In the genomic region with DNA sequence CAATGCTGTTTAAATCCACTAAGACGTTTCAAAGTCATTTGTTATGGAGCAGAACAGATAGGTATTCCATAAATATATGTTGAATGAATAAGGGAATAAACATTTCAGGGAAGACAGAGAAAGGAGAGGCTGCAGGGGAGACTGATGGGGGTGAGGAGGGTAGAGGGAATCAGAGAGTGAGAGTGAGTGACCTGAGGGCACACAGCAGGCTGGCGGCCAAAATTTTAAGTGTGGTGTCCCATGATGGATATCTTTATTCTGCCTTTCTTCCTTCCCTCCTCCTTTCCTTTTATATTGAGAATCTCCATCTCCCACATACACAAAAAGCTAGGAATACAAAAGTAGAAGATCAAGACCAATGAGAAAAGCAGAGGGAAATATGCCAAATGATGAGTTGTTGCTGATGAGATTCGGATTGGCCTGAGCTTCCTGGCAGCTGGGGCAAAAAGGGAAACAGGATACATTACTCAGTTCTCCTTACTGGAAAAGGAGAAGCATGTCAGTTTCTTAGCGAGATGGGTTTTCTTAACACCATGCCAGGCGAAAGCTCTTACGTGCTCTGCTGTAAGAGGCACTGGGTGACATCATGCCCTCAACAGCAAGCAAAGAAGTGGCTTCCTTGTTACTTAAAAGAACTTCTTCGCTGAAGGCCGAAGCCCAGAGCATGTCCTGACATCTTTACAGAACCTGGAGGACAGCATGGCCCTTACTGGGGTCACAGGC, we compare ENCODE assay signal across 19 cellular contexts. TPM values are rescaled to one million over a fixed set of nuclear protein-coding genes. Genes with fewer than 3 reads are reported as not detected.
A peak's percentile ranks its signal among the peaks of the same experiment; 100 is the strongest.
DNase-seq lines count a peak whose midpoint lies in the region; ATAC-seq and TF ChIP-seq lines count a peak whose summit lies in the region.
"Had no signal": no experiment of that assay in that cellular context is flagged by ENCODE, and none has a peak within 500 bp of the region (broad histone marks: within the 10 kb centered on the region; RNA-seq: fewer than 3 reads in every experiment).

No MANE protein-coding gene starts in this region.

- CTCF ChIA-PET in CD4-positive, alpha-beta memory T cell (lab: Charles Lee; ENCODE audit: partially characterized antibody): interaction anchor here (0.7 to 5.7 kb wide), 10 partner anchors 9 to 297 kb away, joined by 3 to 41 read pairs (median 6); partner anchors contain the start of gene CYTH4
- CTCF ChIA-PET in IMR-90 (lab: Yijun Ruan, JAX) (interaction anchor here (0.8 kb wide), 1 partner anchor 10 kb away, joined by 3 read pairs; no protein-coding TSS in a partner anchor), activated B cell treated with CpG ODN at 0.5 μM for 24 hours (lab: Charles Lee) (interaction anchor here (0.6 to 3.8 kb wide), 5 partner anchors 10 to 152 kb away, joined by 4 to 12 read pairs (median 4); no protein-coding TSS in a partner anchor)

- no peak overlapping the region for H3K27ac ChIP-seq in CD4-positive, alpha-beta memory T cell (ENCODE audit: low read depth, low read length)
- H3K27ac ChIP-seq in IMR-90 (ENCODE audit: insufficient read depth, low read length) (no peak overlapping the region), mesenchymal stem cell (ENCODE audit: low read length, poor library complexity, severe bottlenecking) (no peak overlapping the region)

- H2BK120ac ChIP-seq in IMR-90 (ENCODE audit: low read depth, low read length): peak overlapping the region; percentile 82
- H2BK120ac ChIP-seq in mesenchymal stem cell (ENCODE audit: low read depth, low read length): no peak overlapping the region

- dilution Hi-C loops in IMR-90 (cut with HindIII; ENCODE audit: low sequenced_read_pairs, unreplicated experiment): no loop called here

- peak overlapping the region; percentile 96 for H2BK20ac ChIP-seq in IMR-90 (ENCODE audit: low read depth, low read length)

- 74% methylated on average over 3 of the region's 8 CpGs; no CpG with 5 or more reads in 1 of the 2 experiments for WGBS in IMR-90 (ENCODE audit: extremely low coverage in 2 of 2, insufficient read length in 1 of 2), 2 experiments
- 83% methylated on average over 7 of the region's 8 CpGs for WGBS in mesenchymal stem cell

- H3K4me3 ChIP-seq in CD4-positive, alpha-beta memory T cell (ENCODE audit: low read length in 2 of 2): no peak overlapping the region
- no peak overlapping the region for H3K4me3 ChIP-seq in IMR-90 (ENCODE audit: insufficient read depth, low read depth, low read length)
- H3K4me3 ChIP-seq in mesenchymal stem cell (ENCODE audit: insufficient read depth in 1 of 2, low read depth in 1 of 2, low read length in 2 of 2): no peak overlapping the region
- H3K4me3 ChIP-seq: stomach had no signal

- H3K4me3 Mint-ChIP-seq in CD4-positive, alpha-beta memory T cell: no peak overlapping the region
- H3K4me3 Mint-ChIP-seq in activated B cell treated with CpG ODN at 0.5 μM for 24 hours: no peak overlapping the region
- H3K4me3 Mint-ChIP-seq: activated CD4-positive, alpha-beta memory T cell treated with anti-CD3 and anti-CD28 coated beads, Interleukin-2, amount 10 ng/mL, durations not matched to agents 7 days and 5 days; effector memory CD8-positive, alpha-beta T cell; T-helper 2 cell treated with Interferon-gamma antibody and Interleukin-4, amounts not matched to agents 5 μg/mL and 100 μg/mL, for 36 hours had no signal

- H3K18ac ChIP-seq in IMR-90 (ENCODE audit: low read depth, low read length) (peak overlapping the region; percentile 18; the same call in 1 of the 2 replicates), mesenchymal stem cell (ENCODE audit: low read depth in 1 of 2, low read length in 2 of 2) (no peak overlapping the region)

- no peak for DNase-seq in CD4-positive, alpha-beta memory T cell
- DNase-seq in IMR-90 (peak; percentile 50), activated B cell treated with CpG ODN at 0.5 μM for 24 hours (no peak), mesenchymal stem cell (no peak), GM19240 (ENCODE audit: insufficient read length, low spot score) (no peak), GM13976 (ENCODE audit: low spot score) (no peak)
- DNase-seq: activated CD4-positive, alpha-beta memory T cell treated with anti-CD3 and anti-CD28 coated beads, Interleukin-2, amount 10 ng/mL, durations not matched to agents 7 days and 5 days; CD4-positive, CD25-positive, alpha-beta regulatory T cell; effector memory CD8-positive, alpha-beta T cell; glutamatergic neuron; PC-3; stomach had no signal

- H3K27ac Mint-ChIP-seq in CD4-positive, alpha-beta memory T cell: peak overlapping the region in 4 of 7 donors; percentile 13 to 67 (median 33)
- H3K27ac Mint-ChIP-seq in activated B cell treated with CpG ODN at 0.5 μM for 24 hours: peak overlapping the region; percentile 6
- H3K27ac Mint-ChIP-seq: activated CD4-positive, alpha-beta memory T cell treated with anti-CD3 and anti-CD28 coated beads, Interleukin-2, amount 10 ng/mL, durations not matched to agents 7 days and 5 days; activated T-helper 2 cell treated with anti-CD3 and anti-CD28 coated beads, Interferon-gamma antibody, Interleukin-2, Interleukin-4, amounts not matched to agents 10 μg/mL and 5 μg/mL and 100 μg/mL, durations not matched to agents 14 hours and 24 hours and 36 hours; effector memory CD8-positive, alpha-beta T cell had no signal

- no peak for TF ChIP-seq CTCF in IMR-90 (conservative IDR thresholded peaks at IDR 0.05; ENCODE audit: low read depth, low read length)
- no peak for TF ChIP-seq CTCF in activated B cell treated with CpG ODN at 0.5 μM for 24 hours (IDR thresholded peaks at IDR 0.05)
- no peak for TF ChIP-seq CTCF in GM13976 (IDR thresholded peaks at IDR 0.05; ENCODE audit: borderline replicate concordance, control extremely low read depth, extremely low read depth, insufficient read depth, missing control alignments)

- H2BK5ac ChIP-seq in IMR-90 (ENCODE audit: low read depth, low read length, poor library complexity, severe bottlenecking): peak overlapping the region; percentile 34
- H2BK5ac ChIP-seq in mesenchymal stem cell (ENCODE audit: low read depth, low read length, poor library complexity, severe bottlenecking): no peak overlapping the region

- H3K4me2 ChIP-seq in IMR-90 (ENCODE audit: low read depth, low read length) (no peak overlapping the region), mesenchymal stem cell (ENCODE audit: low read length, poor library complexity, severe bottlenecking) (no peak overlapping the region)

- peak overlapping the region; percentile 65; the same call in 1 of the 2 replicates for H3K4ac ChIP-seq in IMR-90 (ENCODE audit: low read depth, low read length)
- peak overlapping the region in 1 of 2 experiments; percentile 78 for H3K4ac ChIP-seq in mesenchymal stem cell (ENCODE audit: low read depth in 1 of 2, low read length in 2 of 2)

- H3K36me3 Mint-ChIP-seq in CD4-positive, alpha-beta memory T cell: no peaks in the 10 kb centered on the region
- no peaks in the 10 kb centered on the region for H3K36me3 Mint-ChIP-seq in activated B cell treated with CpG ODN at 0.5 μM for 24 hours (ENCODE audit: low read depth)
- H3K36me3 Mint-ChIP-seq: CD4-positive, CD25-positive, alpha-beta regulatory T cell had no signal

- H3K56ac ChIP-seq in IMR-90 (ENCODE audit: extremely low read depth, insufficient read depth, low read length): no peak overlapping the region

- H3K27me3 ChIP-seq in CD4-positive, alpha-beta memory T cell (ENCODE audit: insufficient read depth, low read length): no peaks in the 10 kb centered on the region
- no peaks in the 10 kb centered on the region for H3K27me3 ChIP-seq in IMR-90 (ENCODE audit: control insufficient read depth, insufficient read depth, low read length)
- no peaks in the 10 kb centered on the region for H3K27me3 ChIP-seq in mesenchymal stem cell (ENCODE audit: control insufficient read depth in 1 of 2, insufficient read depth in 1 of 2, low read length in 2 of 2)

- BruUV-seq in IMR-90 (replicated peaks; lab: Mats Ljungman, UMichigan): no TSS peak

- H3K9me3 ChIP-seq in CD4-positive, alpha-beta memory T cell (ENCODE audit: control insufficient read depth in 1 of 2, low read length in 2 of 2): no peaks in the 10 kb centered on the region
- H3K9me3 ChIP-seq in IMR-90 (ENCODE audit: control insufficient read depth, insufficient read depth, low read length) (no peaks in the 10 kb centered on the region), mesenchymal stem cell (ENCODE audit: control insufficient read depth, low read length) (no peaks in the 10 kb centered on the region)
- H3K9me3 ChIP-seq: stomach had no signal

- H4K91ac ChIP-seq in IMR-90 (ENCODE audit: insufficient read depth, low read depth, low read length) (peak overlapping the region; percentile 29), mesenchymal stem cell (ENCODE audit: low read length) (no peak overlapping the region)

- H4K5ac ChIP-seq in IMR-90 (ENCODE audit: low read depth, low read length): no peak overlapping the region

- H2AK5ac ChIP-seq in IMR-90 (ENCODE audit: low read depth, low read length): peak overlapping the region; percentile 15; the same call in 1 of the 2 replicates
- no peak overlapping the region for H2AK5ac ChIP-seq in mesenchymal stem cell (ENCODE audit: low read length, severe bottlenecking)

- POLR2A ChIA-PET in CD4-positive, alpha-beta memory T cell (lab: Charles Lee; ENCODE audit: partially characterized antibody): interaction anchor here (1.1 to 10.7 kb wide), 4 partner anchors 12 to 42 kb away, joined by 3 to 111 read pairs (median 4); partner anchors contain the start of gene CYTH4
- POLR2A ChIA-PET in IMR-90 (lab: Charles Lee; ENCODE audit: unreplicated experiment): no interaction called here
- POLR2A ChIA-PET in activated B cell treated with CpG ODN at 0.5 μM for 24 hours (lab: Charles Lee): interaction anchor here (0.5 to 1.9 kb wide), 6 partner anchors 9 to 72 kb away, joined by 3 to 8 read pairs (median 4); no protein-coding TSS in a partner anchor

- H3K4me1 Mint-ChIP-seq in CD4-positive, alpha-beta memory T cell: peaks cover 24 to 62% (median 32%) of the 10 kb centered on the region in 4 donors
- H3K4me1 Mint-ChIP-seq in activated B cell treated with CpG ODN at 0.5 μM for 24 hours: peaks cover 62% of the 10 kb centered on the region

- ATAC-seq in IMR-90 (ENCODE audit: low read depth) (no peak), activated B cell treated with CpG ODN at 0.5 μM for 24 hours (ENCODE audit: low read depth) (no peak), GM19463 (IDR thresholded peaks at IDR 0.05; ENCODE audit: unreplicated experiment) (no peak), GM21360 (IDR thresholded peaks at IDR 0.05; ENCODE audit: unreplicated experiment) (no peak)
- ATAC-seq: effector memory CD8-positive, alpha-beta T cell; PC-3; sciatic nerve had no signal

- peak overlapping the region in 1 of 2 experiments; percentile 75 for H2BK12ac ChIP-seq in mesenchymal stem cell (ENCODE audit: low read length in 2 of 2)

- H2BK15ac ChIP-seq in IMR-90 (ENCODE audit: low read depth, low read length) (peak overlapping the region; percentile 7; the same call in 1 of the 3 replicates), mesenchymal stem cell (ENCODE audit: low read depth, poor library complexity, severe bottlenecking) (no peak overlapping the region)

- no peaks in the 10 kb centered on the region for H3K79me1 ChIP-seq in IMR-90 (ENCODE audit: low read depth in 1 of 2, low read length in 2 of 2)
- no peaks in the 10 kb centered on the region for H3K79me1 ChIP-seq in mesenchymal stem cell (replicated peaks; ENCODE audit: low read length, poor library complexity, severe bottlenecking)

- peak overlapping the region; percentile 80 for H3K14ac ChIP-seq in IMR-90 (replicated peaks; ENCODE audit: low read depth, low read length)
- H3K14ac ChIP-seq in mesenchymal stem cell (ENCODE audit: low read length in 2 of 2): no peak overlapping the region

- H3K4me1 ChIP-seq in CD4-positive, alpha-beta memory T cell (ENCODE audit: insufficient read depth, low read length): peaks cover 33% of the 10 kb centered on the region
- H3K4me1 ChIP-seq in IMR-90 (ENCODE audit: control insufficient read depth, insufficient read depth, low read length): peaks cover 10% of the 10 kb centered on the region
- H3K4me1 ChIP-seq in mesenchymal stem cell (ENCODE audit: control insufficient read depth, insufficient read depth, low read depth, low read length): peaks cover 14% of the 10 kb centered on the region

- peaks cover 8% of the 10 kb centered on the region for H3K9me1 ChIP-seq in IMR-90 (ENCODE audit: insufficient read depth, low read length)

- intact Hi-C loops in CD4-positive, alpha-beta memory T cell (cut with micrococcal nuclease): no loop called here
- intact Hi-C loops in IMR-90 (cut with micrococcal nuclease): no loop called here
- intact Hi-C loops in activated B cell treated with CpG ODN at 0.5 μM for 24 hours (cut with micrococcal nuclease): no loop called here

- H2AFZ ChIP-seq in IMR-90 (replicated peaks; ENCODE audit: low read length, poor library complexity) (peak overlapping the region; percentile 61), mesenchymal stem cell (ENCODE audit: low read depth, low read length) (no peak overlapping the region)

- no peak for TF ChIP-seq POLR2A in IMR-90 (IDR thresholded peaks at IDR 0.05; ENCODE audit: low read depth, low read length)

- H3K23ac ChIP-seq in IMR-90 (ENCODE audit: low read depth, low read length) (peak overlapping the region; percentile 63; the same call in 1 of the 2 replicates), mesenchymal stem cell (ENCODE audit: low read length in 2 of 2) (no peak overlapping the region)

- H3K27me3 Mint-ChIP-seq in CD4-positive, alpha-beta memory T cell: peaks cover 0 to 2% of the 10 kb centered on the region in 2 donors
- no peaks in the 10 kb centered on the region for H3K27me3 Mint-ChIP-seq in activated B cell treated with CpG ODN at 0.5 μM for 24 hours
- H3K27me3 Mint-ChIP-seq: CD4-positive, CD25-positive, alpha-beta regulatory T cell; effector memory CD8-positive, alpha-beta T cell had no signal

- H3K9ac ChIP-seq in IMR-90 (ENCODE audit: low read depth, low read length): no peak overlapping the region
- H3K9ac ChIP-seq in mesenchymal stem cell (ENCODE audit: low read length): peak overlapping the region; percentile 25

- H4K8ac ChIP-seq in IMR-90 (ENCODE audit: low read depth in 2 of 2, low read length in 2 of 2) (peak overlapping the region in 1 of 2 experiments; percentile 26; a peak in 1 of 4 replicates), mesenchymal stem cell (ENCODE audit: low read length) (peak overlapping the region; percentile 5)

- in situ Hi-C loops in IMR-90 (cut with MboI; ENCODE audit: low sequenced_read_pairs) (no loop called here), GM13976 (cut with MboI; ENCODE audit: low sequenced_read_pairs, unreplicated experiment) (no loop called here)

- no peak overlapping the region for H2AK9ac ChIP-seq in IMR-90 (replicated peaks; ENCODE audit: low read depth, low read length, poor library complexity)

- H4K20me1 ChIP-seq in IMR-90 (ENCODE audit: insufficient read depth, low read length): no peaks in the 10 kb centered on the region

- H3K36me3 ChIP-seq in CD4-positive, alpha-beta memory T cell (ENCODE audit: insufficient read depth, low read length): no peaks in the 10 kb centered on the region
- H3K36me3 ChIP-seq in IMR-90 (ENCODE audit: control insufficient read depth, insufficient read depth, low read length) (no peaks in the 10 kb centered on the region), mesenchymal stem cell (ENCODE audit: control insufficient read depth in 1 of 2, insufficient read depth in 2 of 2, low read depth in 1 of 2, low read length in 2 of 2) (no peaks in the 10 kb centered on the region)
- H3K36me3 ChIP-seq: stomach had no signal

- TF ChIP-seq RAD21 in IMR-90 (IDR thresholded peaks at IDR 0.05; ENCODE audit: low read length): no peak

- peaks cover 0 to 2% (median 0%) of the 10 kb centered on the region in 8 donors for H3K9me3 Mint-ChIP-seq in CD4-positive, alpha-beta memory T cell
- H3K9me3 Mint-ChIP-seq in activated B cell treated with CpG ODN at 0.5 μM for 24 hours: no peaks in the 10 kb centered on the region
- H3K9me3 Mint-ChIP-seq: activated CD4-positive, alpha-beta memory T cell treated with anti-CD3 and anti-CD28 coated beads, Interleukin-2, amount 10 ng/mL, durations not matched to agents 7 days and 5 days; activated T-helper 2 cell treated with anti-CD3 and anti-CD28 coated beads, Interferon-gamma antibody, Interleukin-2, Interleukin-4, amounts not matched to agents 10 μg/mL and 5 μg/mL and 100 μg/mL, durations not matched to agents 14 hours and 24 hours and 36 hours; effector memory CD8-positive, alpha-beta T cell had no signal

RNA-seq across cellular contexts. Expression of gene CYTH4, which starts 11.2 kb away (rescaled TPM):
- 100 to 1,000 TPM; 169 to 177 TPM for total RNA-seq in CD4-positive, alpha-beta memory T cell
- 10 to 100 TPM; 39.4 to 57.0 TPM for polyA plus RNA-seq in CD4-positive, alpha-beta memory T cell
- total RNA-seq in IMR-90 (2012; rRNA removed) (0.28 and 0.36 TPM in 2 replicates), activated B cell treated with CpG ODN at 0.5 μM for 24 hours (37.2 and 40.3 TPM in 2 replicates)
- polyA plus RNA-seq in IMR-90 (2012; rRNA removed): 0.55 and 0.85 TPM in 2 replicates
- 0.38 TPM in 2 replicates for polyA plus RNA-seq in IMR-90 (2012; cell fraction: cytosol; rRNA removed)
- 0.68 and 0.84 TPM in 2 replicates for polyA plus RNA-seq in IMR-90 (2012; cell fraction: nucleus; rRNA removed; ENCODE audit: low replicate concordance)
- polyA plus RNA-seq in mesenchymal stem cell (2013, experiment 1 of 2): 0.65 TPM
- 0.41 TPM for polyA plus RNA-seq in mesenchymal stem cell (2013, experiment 2 of 2)
- total RNA-seq: kidney epithelial cell, MCF 10A had no signal

RNA-seq across cellular contexts. Expression of gene RAC2, which starts 27.0 kb away (rescaled TPM):
- 100 to 1,000 TPM; 304 to 318 TPM for total RNA-seq in CD4-positive, alpha-beta memory T cell
- polyA plus RNA-seq in CD4-positive, alpha-beta memory T cell: 100 to 1,000 TPM; 724 to 917 TPM
- total RNA-seq in IMR-90 (2012; rRNA removed): 10.0 and 11.1 TPM in 2 replicates
- 72.3 and 77.1 TPM in 2 replicates for polyA plus RNA-seq in IMR-90 (2012; rRNA removed)
- 56.9 and 106 TPM in 2 replicates for polyA plus RNA-seq in IMR-90 (2012; cell fraction: cytosol; rRNA removed)
- polyA plus RNA-seq in IMR-90 (2012; cell fraction: nucleus; rRNA removed; ENCODE audit: low replicate concordance): 33.8 and 79.6 TPM in 2 replicates
- 518 and 557 TPM in 2 replicates for total RNA-seq in activated B cell treated with CpG ODN at 0.5 μM for 24 hours
- 121 TPM for polyA plus RNA-seq in mesenchymal stem cell (2013, experiment 1 of 2)
- 117 TPM for polyA plus RNA-seq in mesenchymal stem cell (2013, experiment 2 of 2)

RNA-seq across cellular contexts. Expression of gene SSTR3, which starts 58.8 kb away (rescaled TPM):
- 1 to 10 TPM; 8.2 to 9.3 TPM for total RNA-seq in CD4-positive, alpha-beta memory T cell
- 1 to 10 TPM in 1 of 2 donors, under 1 TPM in 1; 0.50 to 1.4 TPM for polyA plus RNA-seq in CD4-positive, alpha-beta memory T cell
- total RNA-seq in IMR-90 (2012; rRNA removed): under 0.01 TPM in 2 replicates
- polyA plus RNA-seq in IMR-90 (2012; rRNA removed): 0.07 TPM in 2 replicates
- polyA plus RNA-seq in IMR-90 (2012; cell fraction: cytosol; rRNA removed): 0.03 and 0.04 TPM in 2 replicates
- 0.09 and 0.16 TPM in 2 replicates for polyA plus RNA-seq in IMR-90 (2012; cell fraction: nucleus; rRNA removed; ENCODE audit: low replicate concordance)
- 1.7 and 1.8 TPM in 2 replicates for total RNA-seq in activated B cell treated with CpG ODN at 0.5 μM for 24 hours
- polyA plus RNA-seq in mesenchymal stem cell (2013, experiment 1 of 2): not detected
- not detected for polyA plus RNA-seq in mesenchymal stem cell (2013, experiment 2 of 2)
- total RNA-seq: kidney epithelial cell, MCF 10A, sciatic nerve had no signal

Comparison
In these comparisons a context has a peak if more than half of its experiments do, and no peak if none do; other contexts are left out.
1. RNA of gene CYTH4, which starts 11.2 kb away (total RNA-seq): 169 to 177 TPM in CD4-positive, alpha-beta memory T cell and 37.2 to 40.3 TPM in activated B cell treated with CpG ODN at 0.5 μM for 24 hours; 0.28 to 0.36 TPM in IMR-90; every median in the first group is over 10 times any median in the second.
2. RNA of gene RAC2, which starts 27.0 kb away (total RNA-seq): 518 to 557 TPM in activated B cell treated with CpG ODN at 0.5 μM for 24 hours and 304 to 318 TPM in CD4-positive, alpha-beta memory T cell; 10.0 to 11.1 TPM in IMR-90; every median in the first group is over 10 times any median in the second.